Comparison of ENCODE assay signal across 12 cellular contexts in genomic region chr14:89262041-89262440, GRCh38.
"Had no signal": no experiment of that assay in that cellular context is flagged by ENCODE, and none has a peak within 500 bp of the region (broad histone marks: within the 10 kb centered on the region; RNA-seq: fewer than 3 reads in every experiment).

No MANE protein-coding gene starts in this region.

- DNase-seq: activated CD4-positive, alpha-beta T cell treated with anti-CD3 and anti-CD28 coated beads for 48 hours; activated naive CD4-positive, alpha-beta T cell; endodermal cell; hypothalamus; kidney glomerular epithelial cell; psoas muscle; right lobe of liver; SJCRH30; stimulated activated naive CD4-positive, alpha-beta T cell treated with Interleukin-2 at 50 U/mL for 16 hours; SW 1271; T-helper 9 cell had no signal

- H3K9me3 Mint-ChIP-seq: endodermal cell had no signal

- H3K36me3 ChIP-seq: breast epithelium, SJCRH30 had no signal

- H3K27me3 ChIP-seq: breast epithelium, right lobe of liver, SJCRH30 had no signal

- H3K27ac ChIP-seq: breast epithelium, psoas muscle, right lobe of liver, SJCRH30 had no signal

- H3K4me3 Mint-ChIP-seq: endodermal cell had no signal

- H3K9me3 ChIP-seq: breast epithelium, psoas muscle, right lobe of liver, SJCRH30 had no signal

- H3K4me1 ChIP-seq: breast epithelium, right lobe of liver, SJCRH30 had no signal

- H3K27ac Mint-ChIP-seq: endodermal cell had no signal

- ATAC-seq: psoas muscle, right lobe of liver had no signal

- H3K4me3 ChIP-seq: breast epithelium, psoas muscle, right lobe of liver, SJCRH30 had no signal
